In the genomic region with DNA sequence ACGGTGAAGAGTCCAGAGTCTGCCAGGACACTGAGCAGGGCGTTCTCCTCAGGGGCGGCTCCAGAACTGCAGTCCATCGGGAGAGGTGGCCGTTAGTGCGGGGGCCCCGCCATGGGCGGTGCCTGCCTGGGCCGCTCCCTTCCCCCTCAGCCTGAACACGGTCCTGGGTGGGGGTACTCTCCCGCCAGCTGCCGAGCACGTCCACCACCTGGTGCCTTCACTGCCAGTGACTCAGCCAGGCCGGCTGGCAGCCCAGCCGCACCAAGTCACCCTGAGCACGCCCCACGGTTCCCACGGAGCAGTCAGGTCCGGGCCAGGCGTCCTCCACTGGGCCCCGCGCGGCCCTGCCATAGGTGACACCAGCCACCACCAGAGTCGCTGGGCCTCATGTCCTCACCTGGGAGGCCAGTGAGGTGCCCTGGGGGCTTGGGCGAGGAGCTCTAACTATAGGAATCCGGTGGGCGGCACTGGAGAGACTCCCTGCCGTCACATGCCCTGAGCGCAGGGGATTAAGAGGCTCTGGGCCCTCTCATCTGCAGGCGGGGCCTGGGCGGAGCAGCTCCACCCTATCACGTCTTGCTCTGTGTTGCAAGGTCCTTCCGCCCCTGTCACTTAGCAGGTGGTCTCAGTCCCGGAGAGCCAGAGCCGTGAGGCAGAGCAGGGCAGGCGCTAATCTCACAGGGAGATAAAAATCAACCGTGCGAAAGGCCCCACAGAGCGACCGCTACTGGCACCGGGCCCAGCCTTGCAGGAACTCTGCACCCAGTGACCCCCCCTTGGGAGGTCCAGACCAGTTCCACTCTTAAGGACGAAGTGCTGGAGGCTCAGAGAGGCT, we compare ENCODE assay signal across 9 cellular contexts. TPM values are rescaled to one million over a fixed set of nuclear protein-coding genes. Genes with fewer than 3 reads are reported as not detected.
DNase-seq lines count a peak whose midpoint lies in the region; ATAC-seq, FAIRE-seq and TF ChIP-seq lines count a peak whose summit lies in the region.
"Had no signal": no experiment of that assay in that cellular context is flagged by ENCODE, and none has a peak within 500 bp of the region (broad histone marks: within the 10 kb centered on the region; RNA-seq: fewer than 3 reads in every experiment).

No MANE protein-coding gene starts in this region.

- H3K27me3 Mint-ChIP-seq in activated CD8-positive, alpha-beta T cell treated with anti-CD3 and anti-CD28 coated beads for 36 hours, result no peaks in the 10 kb centered on the region
- H3K27me3 Mint-ChIP-seq: memory B cell had no signal

- intact Hi-C loops in activated CD8-positive, alpha-beta T cell treated with anti-CD3 and anti-CD28 coated beads for 36 hours (cut with micrococcal nuclease), result no loop called here
- intact Hi-C loops in heart right ventricle (cut with DNase I), result loop anchor here in 1 of 10 donors (1.0 kb wide), 1 partner anchor 14 kb away; no protein-coding TSS in a partner anchor

- H3K27ac ChIP-seq in heart right ventricle, result peak overlapping the region in 2 of 10 donors; percentile 16 to 32

- H3K36me3 Mint-ChIP-seq in activated CD8-positive, alpha-beta T cell treated with anti-CD3 and anti-CD28 coated beads for 36 hours (ENCODE audit: low read depth), result no peaks in the 10 kb centered on the region
- H3K36me3 Mint-ChIP-seq: memory B cell had no signal

- peak; percentile 90 for ATAC-seq in activated CD8-positive, alpha-beta T cell treated with anti-CD3 and anti-CD28 coated beads for 36 hours
- ATAC-seq in heart right ventricle, result peak in 7 of 8 donors; percentile 14 to 51 (median 23)
- ATAC-seq in HG02840 (IDR thresholded peaks at IDR 0.05; ENCODE audit: low FRiP score, unreplicated experiment), result no peak

- H3K27ac Mint-ChIP-seq in activated CD8-positive, alpha-beta T cell treated with anti-CD3 and anti-CD28 coated beads for 36 hours, result peak overlapping the region; percentile 64

- H3K36me3 ChIP-seq in heart right ventricle, result no peaks in the 10 kb centered on the region
- peaks cover 11% of the 10 kb centered on the region for H3K36me3 ChIP-seq in skeletal muscle satellite cell (ENCODE audit: insufficient read depth, low read length)

- peaks cover 33% of the 10 kb centered on the region for H3K4me1 Mint-ChIP-seq in activated CD8-positive, alpha-beta T cell treated with anti-CD3 and anti-CD28 coated beads for 36 hours (ENCODE audit: low read depth)

- TF ChIP-seq CTCF in activated CD8-positive, alpha-beta T cell treated with anti-CD3 and anti-CD28 coated beads for 36 hours (IDR thresholded peaks at IDR 0.05), result no peak
- no peak for TF ChIP-seq CTCF in heart right ventricle (IDR thresholded peaks at IDR 0.05)

- DNase-seq in DMS79 treated with DMSO at 0.1 percent for 48 hours (lab: John Stamatoyannopoulos, UW) (peak; percentile 39), KG1 (lab: John Stamatoyannopoulos, UW) (peak; percentile 64), heart right ventricle (peak; percentile 70 to 74), superior temporal gyrus (ENCODE audit: extremely low spot score) (no peak), urothelium cell line (ENCODE audit: low spot score) (no peak)
- peak; percentile 78 for DNase-seq in activated CD8-positive, alpha-beta T cell treated with anti-CD3 and anti-CD28 coated beads for 36 hours

- FAIRE-seq in urothelium cell line (lab: Jason Lieb, UNC), result no peak

- peak overlapping the region; percentile 82 for H3K4me2 ChIP-seq in skeletal muscle satellite cell (ENCODE audit: low read length)

- H3K27me3 ChIP-seq in heart right ventricle, result no peaks in the 10 kb centered on the region
- H3K27me3 ChIP-seq in skeletal muscle satellite cell (ENCODE audit: control insufficient read depth, insufficient read depth, low read length), result no peaks in the 10 kb centered on the region

- H3K4me1 ChIP-seq in heart right ventricle (peaks cover 33 to 84% (median 74%) of the 10 kb centered on the region in 9 donors), skeletal muscle satellite cell (ENCODE audit: control insufficient read depth, insufficient read depth, low read length) (peaks cover 93% of the 10 kb centered on the region)

- POLR2A ChIA-PET in activated CD8-positive, alpha-beta T cell treated with anti-CD3 and anti-CD28 coated beads for 36 hours (lab: Charles Lee), result interaction anchor here (1.0 to 1.3 kb wide), 4 partner anchors 8 to 27 kb away, joined by 3 to 10 read pairs (median 3); no protein-coding TSS in a partner anchor

- peak overlapping the region; percentile 12 for H3K4me3 Mint-ChIP-seq in activated CD8-positive, alpha-beta T cell treated with anti-CD3 and anti-CD28 coated beads for 36 hours

- H3K9ac ChIP-seq in skeletal muscle satellite cell (ENCODE audit: low read depth, low read length), result peak overlapping the region; percentile 56

- CTCF ChIA-PET in activated CD8-positive, alpha-beta T cell treated with anti-CD3 and anti-CD28 coated beads for 36 hours (lab: Charles Lee), result interaction anchor here (0.8 to 1.4 kb wide), 2 partner anchors 11 to 25 kb away, joined by 3 to 6 read pairs; no protein-coding TSS in a partner anchor

- no peaks in the 10 kb centered on the region for H3K9me3 ChIP-seq in heart right ventricle
- no peaks in the 10 kb centered on the region for H3K9me3 ChIP-seq in skeletal muscle satellite cell (replicated peaks; ENCODE audit: low read length)

- WGBS in heart right ventricle, 2 donors, result 44 to 49% methylated on average over 41 to 42 of the region's 42 CpGs

- no peaks in the 10 kb centered on the region for H3K9me3 Mint-ChIP-seq in activated CD8-positive, alpha-beta T cell treated with anti-CD3 and anti-CD28 coated beads for 36 hours
- H3K9me3 Mint-ChIP-seq: memory B cell had no signal

- H3K4me3 ChIP-seq in heart right ventricle, result peak overlapping the region in 4 of 10 donors; percentile 9 to 24 (median 15)
- peak overlapping the region; percentile 56 for H3K4me3 ChIP-seq in skeletal muscle satellite cell (ENCODE audit: low read length)

RNA-seq across cellular contexts. Expression of gene PIEZO1, which starts 14.3 kb away (rescaled TPM):
- 10 to 100 TPM; 87.7 to 91.8 TPM for total RNA-seq in activated CD8-positive, alpha-beta T cell treated with anti-CD3 and anti-CD28 coated beads for 36 hours
- total RNA-seq in heart right ventricle, result 10 to 100 TPM; 12.3 to 38.0 (median 16.4) TPM
- polyA plus RNA-seq in heart right ventricle, result 10 to 100 TPM; 51.3 to 78.2 TPM
- total RNA-seq in skeletal muscle satellite cell (2012; rRNA removed), result 155 and 171 TPM in 2 replicates

RNA-seq across cellular contexts. Expression of gene CDT1, which starts 32.9 kb away (rescaled TPM):
- 100 to 1,000 TPM; 180 to 182 TPM for total RNA-seq in activated CD8-positive, alpha-beta T cell treated with anti-CD3 and anti-CD28 coated beads for 36 hours
- total RNA-seq in heart right ventricle, result 1 to 10 TPM in 4 of 10 donors, under 1 TPM in 6; 0.21 to 2.6 (median 0.58) TPM
- under 1 TPM; 0.15 to 0.22 TPM for polyA plus RNA-seq in heart right ventricle
- total RNA-seq in skeletal muscle satellite cell (2012; rRNA removed), result 12.4 and 16.8 TPM in 2 replicates

RNA-seq across cellular contexts. Expression of gene APRT, which starts 41.1 kb away (rescaled TPM):
- 100 to 1,000 TPM; 236 to 240 TPM for total RNA-seq in activated CD8-positive, alpha-beta T cell treated with anti-CD3 and anti-CD28 coated beads for 36 hours
- 10 to 100 TPM; 20.8 to 58.0 (median 35.4) TPM for total RNA-seq in heart right ventricle
- polyA plus RNA-seq in heart right ventricle, result 100 to 1,000 TPM in 1 of 2 donors, 10 to 100 TPM in 1; 68.4 to 166 TPM
- 87.8 and 97.6 TPM in 2 replicates for total RNA-seq in skeletal muscle satellite cell (2012; rRNA removed)

Comparison
In these comparisons a context has a peak if more than half of its experiments do, and no peak if none do; other contexts are left out.
1. DNase-seq: peak in DMS79 treated with DMSO at 0.1 percent for 48 hours (single experiment), KG1 (single experiment), activated CD8-positive, alpha-beta T cell treated with anti-CD3 and anti-CD28 coated beads for 36 hours (single experiment) and heart right ventricle (2 of 2); none in superior temporal gyrus (single experiment) and urothelium cell line (single experiment).
2. RNA of gene CDT1, which starts 32.9 kb away (total RNA-seq): 180 to 182 TPM in activated CD8-positive, alpha-beta T cell treated with anti-CD3 and anti-CD28 coated beads for 36 hours; 0.21 to 2.6 TPM in heart right ventricle; every median in the first group is over 10 times any median in the second.
3. RNA of gene APRT, which starts 41.1 kb away (total RNA-seq): 236 to 240 TPM in activated CD8-positive, alpha-beta T cell treated with anti-CD3 and anti-CD28 coated beads for 36 hours; 20.8 to 58.0 TPM in heart right ventricle; every median in the first group is over 4 times any median in the second.